In genomic region chr12:100184549-100184948, GRCh38 we compare ENCODE assay signal across 1 cellular context.
TF ChIP-seq lines count a peak whose summit lies in the region.

No MANE protein-coding gene starts in this region.

TF ChIP-seq in HepG2, 621 proteins besides CTCF, POLR2A, EP300 and RAD21 (continued from another document):
- no peak for TF ChIP-seq ZBTB40 (IDR thresholded peaks at IDR 0.05)
- no peak for TF ChIP-seq ZBTB40 (CRISPR knock-in tag; IDR thresholded peaks at IDR 0.05)
- peak; percentile 47; the same call in 1 of the 2 replicates for TF ChIP-seq HMG20A (CRISPR knock-in tag; IDR thresholded peaks at IDR 0.05; ENCODE audit: borderline replicate concordance)
- no peak for TF ChIP-seq ETV5 (CRISPR knock-in tag; IDR thresholded peaks at IDR 0.05; ENCODE audit: borderline replicate concordance)
- no peak for TF ChIP-seq ZNF720 (CRISPR knock-in tag; IDR thresholded peaks at IDR 0.05)
- TF ChIP-seq, protein P1, sequence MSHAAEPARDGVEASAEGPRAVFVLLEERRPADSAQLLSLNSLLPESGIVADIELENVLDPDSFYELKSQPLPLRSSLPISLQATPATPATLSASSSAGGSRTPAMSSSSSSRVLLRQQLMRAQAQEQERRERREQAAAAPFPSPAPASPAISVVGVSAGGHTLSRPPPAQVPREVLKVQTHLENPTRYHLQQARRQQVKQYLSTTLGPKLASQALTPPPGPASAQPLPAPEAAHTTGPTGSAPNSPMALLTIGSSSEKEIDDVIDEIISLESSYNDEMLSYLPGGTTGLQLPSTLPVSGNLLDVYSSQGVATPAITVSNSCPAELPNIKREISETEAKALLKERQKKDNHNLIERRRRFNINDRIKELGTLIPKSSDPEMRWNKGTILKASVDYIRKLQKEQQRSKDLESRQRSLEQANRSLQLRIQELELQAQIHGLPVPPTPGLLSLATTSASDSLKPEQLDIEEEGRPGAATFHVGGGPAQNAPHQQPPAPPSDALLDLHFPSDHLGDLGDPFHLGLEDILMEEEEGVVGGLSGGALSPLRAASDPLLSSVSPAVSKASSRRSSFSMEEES (CRISPR knock-in tag; IDR thresholded peaks at IDR 0.05): no peak
- TF ChIP-seq SIX1 (CRISPR knock-in tag; IDR thresholded peaks at IDR 0.05; ENCODE audit: borderline replicate concordance): peak; percentile 82; the same call in 1 of the 2 replicates
- TF ChIP-seq ZNF777 (CRISPR knock-in tag; IDR thresholded peaks at IDR 0.05): no peak
- no peak for TF ChIP-seq ZNF614 (CRISPR knock-in tag; IDR thresholded peaks at IDR 0.05; ENCODE audit: borderline replicate concordance)
- TF ChIP-seq FOXP4 (CRISPR knock-in tag; IDR thresholded peaks at IDR 0.05): peak; percentile 25; the same call in 1 of the 2 replicates
- peak; percentile 33; the same call in 1 of the 2 replicates for TF ChIP-seq PAXIP1 (CRISPR knock-in tag; conservative IDR thresholded peaks at IDR 0.05)
- TF ChIP-seq MIXL1 (CRISPR knock-in tag; IDR thresholded peaks at IDR 0.05): 0 out of 2 replicates have a peak, but pooled peaks have one; percentile 15
- TF ChIP-seq, protein P2, sequence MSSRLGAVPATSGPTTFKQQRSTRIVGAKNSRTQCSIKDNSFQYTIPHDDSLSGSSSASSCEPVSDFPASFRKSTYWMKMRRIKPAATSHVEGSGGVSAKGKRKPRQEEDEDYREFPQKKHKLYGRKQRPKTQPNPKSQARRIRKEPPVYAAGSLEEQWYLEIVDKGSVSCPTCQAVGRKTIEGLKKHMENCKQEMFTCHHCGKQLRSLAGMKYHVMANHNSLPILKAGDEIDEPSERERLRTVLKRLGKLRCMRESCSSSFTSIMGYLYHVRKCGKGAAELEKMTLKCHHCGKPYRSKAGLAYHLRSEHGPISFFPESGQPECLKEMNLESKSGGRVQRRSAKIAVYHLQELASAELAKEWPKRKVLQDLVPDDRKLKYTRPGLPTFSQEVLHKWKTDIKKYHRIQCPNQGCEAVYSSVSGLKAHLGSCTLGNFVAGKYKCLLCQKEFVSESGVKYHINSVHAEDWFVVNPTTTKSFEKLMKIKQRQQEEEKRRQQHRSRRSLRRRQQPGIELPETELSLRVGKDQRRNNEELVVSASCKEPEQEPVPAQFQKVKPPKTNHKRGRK (CRISPR knock-in tag; IDR thresholded peaks at IDR 0.05): no peak
- TF ChIP-seq HIVEP1 (CRISPR knock-in tag; IDR thresholded peaks at IDR 0.05): no peak
- TF ChIP-seq ZNF550 (CRISPR knock-in tag; IDR thresholded peaks at IDR 0.05; ENCODE audit: borderline replicate concordance): no peak
- no peak for TF ChIP-seq AKAP8 (CRISPR knock-in tag; IDR thresholded peaks at IDR 0.05)
- TF ChIP-seq PRDM15 (CRISPR knock-in tag; IDR thresholded peaks at IDR 0.05): no peak
- no peak for TF ChIP-seq CAMTA2 (CRISPR knock-in tag; IDR thresholded peaks at IDR 0.05; ENCODE audit: borderline replicate concordance)
- no peak for TF ChIP-seq ARNT2 (CRISPR knock-in tag; IDR thresholded peaks at IDR 0.05; ENCODE audit: low read depth)
- no peak for TF ChIP-seq PAWR (CRISPR knock-in tag; IDR thresholded peaks at IDR 0.05; ENCODE audit: borderline replicate concordance)
